Comparison of ENCODE assay signal across 26 cellular contexts in genomic region chr18:6546229-6546628, GRCh38.
A peak's percentile ranks its signal among the peaks of the same experiment; 100 is the strongest.
DNase-seq lines count a peak whose midpoint lies in the region; ATAC-seq, FAIRE-seq and TF ChIP-seq lines count a peak whose summit lies in the region.
"Had no signal": no experiment of that assay in that cellular context is flagged by ENCODE, and none has a peak within 500 bp of the region (broad histone marks: within the 10 kb centered on the region; RNA-seq: fewer than 3 reads in every experiment).

No MANE protein-coding gene starts in this region.

- ATAC-seq in pancreas (peak; percentile 80 to 93 (median 92)), GM21447 (IDR thresholded peaks at IDR 0.05; ENCODE audit: unreplicated experiment) (no peak)
- ATAC-seq: activated CD4-positive, alpha-beta T cell treated with anti-CD3 and anti-CD28 coated beads for 36 hours; activated T-cell treated with anti-CD3 and anti-CD28 coated beads, Interleukin-2, amount 50 U/mL, for 72 hours; GM12878; left ventricle myocardium superior; stimulated activated effector memory CD8-positive, alpha-beta T cell treated with anti-CD3 and anti-CD28 coated beads, Interleukin-12 subunit alpha, Interleukin-12 subunit beta, amount 100 ng/mL, for 72 hours had no signal

- no peak for TF ChIP-seq POLR2A in esophagus muscularis mucosa (IDR thresholded peaks at IDR 0.05; ENCODE audit: low read depth)
- TF ChIP-seq POLR2A in transverse colon (IDR thresholded peaks at IDR 0.05) = no peak

- in situ Hi-C loops in transverse colon (cut with MboI; ENCODE audit: low pct_ligation_motif_present in 1 of 4, low pct_unique_long_range_greater_than_20kb in 1 of 4, low sequenced_read_pairs in 3 of 4) = loop anchor here in 3 of 4 donors (10.0 to 25.0 kb wide), 3 partner anchors 339 to 466 kb away; no protein-coding TSS in a partner anchor

- H3K9me3 ChIP-seq in esophagus muscularis mucosa (no peaks in the 10 kb centered on the region), pancreas (no peaks in the 10 kb centered on the region), transverse colon (no peaks in the 10 kb centered on the region)
- H3K9me3 ChIP-seq: suprapubic skin had no signal

- FAIRE-seq in D721Med (lab: Jason Lieb, UNC) = peak; percentile 35
- FAIRE-seq in pancreas (lab: Jason Lieb, UNC) = no peak
- FAIRE-seq: astrocyte, GM12878 had no signal

- no peak overlapping the region for H3K27ac ChIP-seq in esophagus muscularis mucosa (replicated peaks in 1 of 4)
- no peak overlapping the region for H3K27ac ChIP-seq in pancreas
- H3K27ac ChIP-seq in transverse colon = no peak overlapping the region
- H3K27ac ChIP-seq: PC-9, skin epidermis, suprapubic skin had no signal

- TF ChIP-seq EP300 in esophagus muscularis mucosa (IDR thresholded peaks at IDR 0.05) (no peak), transverse colon (IDR thresholded peaks at IDR 0.05; ENCODE audit: low read depth) (no peak)

- H3K4me1 ChIP-seq in esophagus muscularis mucosa (no peaks in the 10 kb centered on the region), pancreas (peaks cover 0 to 6% (median 0%) of the 10 kb centered on the region in 3 donors), transverse colon (no peaks in the 10 kb centered on the region)

- H3K4me3 ChIP-seq in esophagus muscularis mucosa (no peak overlapping the region), pancreas (no peak overlapping the region), transverse colon (no peak overlapping the region)
- H3K4me3 ChIP-seq: GM12878, PC-9, skin epidermis, suprapubic skin had no signal

- H3K27me3 ChIP-seq in esophagus muscularis mucosa (peaks cover 0 to 6% (median 0%) of the 10 kb centered on the region in 4 donors), pancreas (no peaks in the 10 kb centered on the region), transverse colon (no peaks in the 10 kb centered on the region)
- H3K27me3 ChIP-seq: suprapubic skin had no signal

- intact Hi-C loops in esophagus muscularis mucosa (cut with DNase I) = no loop called here
- intact Hi-C loops in pancreas (cut with DNase I) = no loop called here
- intact Hi-C loops in transverse colon (cut with DNase I; ENCODE audit: low total_unique reads) = no loop called here

- WGBS in esophagus muscularis mucosa = 67% methylated on average over 4 of the region's 4 CpGs
- whole genome bisulfite sequencing in pancreas, 2 donors = 25 to 29% methylated on average over 4 of the region's 4 CpGs
- WGBS in transverse colon (ENCODE audit: low coverage in 1 of 2), 2 donors = 76 to 100% methylated on average over 2 to 4 of the region's 4 CpGs

- DNase-seq in D721Med (ENCODE audit: insufficient read length, low spot score) (no peak), RPMI7951 (ENCODE audit: low read depth) (peak; percentile 3), esophagus muscularis mucosa (ENCODE audit: extremely low spot score) (peak; percentile 60), pancreas (peak in 1 of 6 donors; percentile 14), UCSD-AML1 (lab: John Stamatoyannopoulos, UW; ENCODE audit: unreplicated experiment) (no peak), transverse colon (no peak), NCI-H2196 (lab: John Stamatoyannopoulos, UW; ENCODE audit: unreplicated experiment) (no peak)
- DNase-seq: activated CD4-positive, alpha-beta T cell treated with anti-CD3 and anti-CD28 coated beads for 36 hours; activated naive CD4-positive, alpha-beta T cell treated with anti-CD3 and anti-CD28 coated beads, Interleukin-2, amount 50 U/mL, for 16 hours; activated T-cell treated with anti-CD3 and anti-CD28 coated beads, Interleukin-2, amount 50 U/mL, for 72 hours; CD4-positive, CD25-positive, alpha-beta regulatory T cell; DMS53; immature natural killer cell; left ventricle myocardium superior; NCI-H187; NCI-H446 treated with DMSO at 0.1 percent for 48 hours; PC-9; posterior cingulate gyrus; stimulated activated CD4-positive, alpha-beta T cell treated with anti-CD3 and anti-CD28 coated beads, Interleukin-2, amount 100 ng/mL, for 24 hours; T-helper 1 cell had no signal

- H3K36me3 ChIP-seq in esophagus muscularis mucosa = no peaks in the 10 kb centered on the region
- no peaks in the 10 kb centered on the region for H3K36me3 ChIP-seq in pancreas
- H3K36me3 ChIP-seq in transverse colon = no peaks in the 10 kb centered on the region
- H3K36me3 ChIP-seq: suprapubic skin had no signal

- no peak for TF ChIP-seq CTCF in D721Med (IDR thresholded peaks at IDR 0.05; ENCODE audit: insufficient read depth, missing control alignments)
- no peak for TF ChIP-seq CTCF in esophagus muscularis mucosa (IDR thresholded peaks at IDR 0.05)
- TF ChIP-seq CTCF in pancreas (IDR thresholded peaks at IDR 0.05) = no peak
- TF ChIP-seq CTCF in transverse colon (IDR thresholded peaks at IDR 0.05) = no peak

Comparison
In these comparisons a context has a peak if more than half of its experiments do, and no peak if none do; other contexts are left out.
1. DNase-seq: peak in RPMI7951 (single experiment) and esophagus muscularis mucosa (single experiment); none in D721Med (single experiment), UCSD-AML1 (single experiment), transverse colon (single experiment) and NCI-H2196 (single experiment).